24 cellular contexts compared by ENCODE assay signal in the genomic region with DNA sequence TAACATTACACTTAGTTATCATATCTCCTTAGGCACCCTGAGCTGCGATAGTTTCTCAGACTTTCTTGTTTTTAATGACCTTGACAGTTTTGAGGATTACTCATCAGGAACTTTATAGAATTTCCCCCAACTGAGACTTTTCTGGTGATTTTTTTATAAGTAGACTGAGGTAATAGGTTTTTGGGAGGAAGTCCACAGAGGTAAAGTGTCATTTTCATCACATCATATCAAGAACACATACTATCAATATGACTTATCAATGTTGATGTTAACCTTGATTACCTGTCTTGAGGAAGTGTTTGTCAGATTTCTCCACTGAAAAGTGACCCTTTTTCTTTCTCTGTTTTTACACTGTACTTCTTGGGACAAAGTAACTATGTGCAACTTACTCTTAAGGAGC.
"Had no signal": no experiment of that assay in that cellular context is flagged by ENCODE, and none has a peak within 500 bp of the region (broad histone marks: within the 10 kb centered on the region; RNA-seq: fewer than 3 reads in every experiment).

No MANE protein-coding gene starts in this region.

- DNase-seq: cortex of kidney; dorsolateral prefrontal cortex; effector CD8-positive, alpha-beta T cell; foreskin melanocyte; heart left ventricle; hippocampal formation; left colon; left ventricle myocardium superior; mesenchymal stem cell; midbrain; naive B cell; occipital lobe; retina; right lobe of liver; stimulated activated CD4-positive, alpha-beta T cell treated with anti-CD3 and anti-CD28 coated beads, Interleukin-2, amount 100 ng/mL, for 24 hours; stimulated activated CD4-positive, alpha-beta T cell treated with anti-CD3 and anti-CD28 coated beads, Interleukin-4, amount 100 ng/mL, for 4 hours; stimulated activated naive CD4-positive, alpha-beta T cell treated with Interleukin-2 at 50 U/mL for 16 hours; upper lobe of right lung had no signal

- H3K4me3 ChIP-seq: dorsolateral prefrontal cortex, heart left ventricle, lung, prostate gland, right lobe of liver, tibial nerve, upper lobe of right lung, vagina had no signal

- H3K27ac ChIP-seq: dorsolateral prefrontal cortex, parathyroid adenoma, prostate gland, right lobe of liver, tibial nerve, upper lobe of right lung, vagina had no signal

- H3K27me3 ChIP-seq: dorsolateral prefrontal cortex, heart left ventricle, right lobe of liver, tibial nerve, upper lobe of right lung, vagina had no signal

- H3K4me3 Mint-ChIP-seq: naive B cell, nephron had no signal

- ATAC-seq: heart left ventricle, left colon, left ventricle myocardium superior, right lobe of liver, upper lobe of right lung had no signal

- H3K9me3 Mint-ChIP-seq: naive B cell, nephron had no signal

- H3K27ac Mint-ChIP-seq: naive B cell had no signal

- H3K36me3 ChIP-seq: prostate gland, right lobe of liver, tibial nerve, upper lobe of right lung, vagina had no signal

- H3K9ac ChIP-seq: parathyroid adenoma had no signal

- H3K36me3 Mint-ChIP-seq: naive B cell had no signal

- H3K4me1 ChIP-seq: parathyroid adenoma, prostate gland had no signal

- H3K9me3 ChIP-seq: heart left ventricle, prostate gland, right lobe of liver, tibial nerve, upper lobe of right lung, vagina had no signal

- H3K4me1 Mint-ChIP-seq: naive B cell had no signal
